Comparison of ENCODE assay signal across 16 cellular contexts in the genomic region with DNA sequence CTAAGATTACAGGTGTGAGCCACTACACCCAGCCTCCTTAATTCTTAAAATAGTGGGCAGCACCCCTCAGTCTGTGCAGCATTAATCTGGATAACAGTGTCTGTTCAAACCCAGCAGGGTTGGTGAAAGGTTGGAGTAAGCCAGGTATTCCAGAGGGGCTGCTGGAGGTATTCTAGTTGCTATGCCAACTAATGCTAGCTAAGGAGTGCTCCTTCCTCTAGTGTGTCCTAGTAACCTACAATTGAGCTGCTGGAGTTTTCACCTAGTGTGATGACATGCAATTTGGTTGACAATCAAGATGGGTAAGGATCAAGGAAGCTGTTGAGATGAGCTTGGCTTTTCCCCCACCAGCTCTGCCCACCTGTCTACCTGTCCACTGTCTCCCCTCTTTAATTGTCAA.
A peak's percentile ranks its signal among the peaks of the same experiment; 100 is the strongest.
DNase-seq lines count a peak whose midpoint lies in the region; ATAC-seq lines count a peak whose summit lies in the region.
"Had no signal": no experiment of that assay in that cellular context is flagged by ENCODE, and none has a peak within 500 bp of the region (broad histone marks: within the 10 kb centered on the region; RNA-seq: fewer than 3 reads in every experiment).

No MANE protein-coding gene starts in this region.

- DNase-seq in DMS 273 (lab: John Stamatoyannopoulos, UW; ENCODE audit: unreplicated experiment) = peak; percentile 29
- DNase-seq in DMS 273 treated with DMSO at 0.1 percent for 48 hours (lab: John Stamatoyannopoulos, UW) = no peak
- peak; percentile 53 for DNase-seq in COR-L47 (lab: John Stamatoyannopoulos, UW)
- peak; percentile 78 for DNase-seq in NCI-H2227 (lab: John Stamatoyannopoulos, UW; ENCODE audit: unreplicated experiment)
- peak; percentile 42 for DNase-seq in iPS-NIHi7 (ENCODE audit: extremely low spot score)
- DNase-seq in NCI-H2107 treated with DMSO at 0.1 percent for 48 hours (lab: John Stamatoyannopoulos, UW; ENCODE audit: unreplicated experiment) = no peak
- DNase-seq in SW480 (ENCODE audit: low spot score) = no peak
- DNase-seq: CD8-positive, alpha-beta memory T cell; DMS153; HCEC 1CT; NCI-H1048; NCI-H1694; NCI-H2171; NCI-H510A; PC-3 had no signal

- ATAC-seq in GM18867 (IDR thresholded peaks at IDR 0.05; ENCODE audit: unreplicated experiment) = no peak
- ATAC-seq: PC-3 had no signal

Comparison
In these comparisons a context has a peak if more than half of its experiments do, and no peak if none do; other contexts are left out.
1. DNase-seq: peak in DMS 273 (single experiment), COR-L47 (single experiment), NCI-H2227 (single experiment) and iPS-NIHi7 (single experiment); none in DMS 273 treated with DMSO at 0.1 percent for 48 hours (single experiment), NCI-H2107 treated with DMSO at 0.1 percent for 48 hours (single experiment) and SW480 (single experiment).